In the genomic region with DNA sequence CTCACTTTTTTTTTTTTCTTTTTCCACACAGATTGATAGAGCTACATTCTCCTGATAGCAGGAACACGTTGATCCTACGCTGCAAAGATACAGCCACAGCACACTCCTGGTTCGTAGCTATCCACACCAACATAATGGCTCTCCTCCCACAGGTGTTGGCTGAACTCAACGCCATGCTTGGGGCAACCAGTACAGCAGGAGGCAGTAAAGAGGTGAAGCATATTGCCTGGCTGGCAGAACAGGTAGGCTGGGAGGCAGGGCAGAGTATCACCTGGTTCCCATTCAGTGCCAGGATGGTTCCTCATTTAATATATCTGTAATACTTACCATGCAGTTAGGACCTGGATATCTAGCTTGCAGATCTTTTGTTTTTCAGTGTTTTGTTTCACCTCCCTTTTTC, we compare ENCODE assay signal across 1 cellular context.
TF ChIP-seq lines count a peak whose summit lies in the region.

No MANE protein-coding gene starts in this region.

TF ChIP-seq in H1, 55 proteins besides CTCF, POLR2A, EP300 and RAD21 (continued from another document):
- TF ChIP-seq RBBP5 (IDR thresholded peaks at IDR 0.05; ENCODE audit: borderline replicate concordance, low read depth, low read length) (no peak), SIRT6 (IDR thresholded peaks at IDR 0.05; ENCODE audit: low read length) (no peak), JUND (IDR thresholded peaks at IDR 0.05; ENCODE audit: low read length) (no peak), POLR2AphosphoS5 (IDR thresholded peaks at IDR 0.05; ENCODE audit: low read depth, low read length) (no peak), KDM4A (IDR thresholded peaks at IDR 0.05; ENCODE audit: low read depth, low read length, severe bottlenecking) (no peak), POU5F1 (IDR thresholded peaks at IDR 0.05; ENCODE audit: low read depth, low read length) (no peak), KDM5A (IDR thresholded peaks at IDR 0.05; ENCODE audit: low read length) (no peak), BACH1 (IDR thresholded peaks at IDR 0.05; ENCODE audit: low read length) (no peak), BRCA1 (IDR thresholded peaks at IDR 0.05; ENCODE audit: low read depth, low read length) (no peak)
- TF ChIP-seq, protein P1, sequence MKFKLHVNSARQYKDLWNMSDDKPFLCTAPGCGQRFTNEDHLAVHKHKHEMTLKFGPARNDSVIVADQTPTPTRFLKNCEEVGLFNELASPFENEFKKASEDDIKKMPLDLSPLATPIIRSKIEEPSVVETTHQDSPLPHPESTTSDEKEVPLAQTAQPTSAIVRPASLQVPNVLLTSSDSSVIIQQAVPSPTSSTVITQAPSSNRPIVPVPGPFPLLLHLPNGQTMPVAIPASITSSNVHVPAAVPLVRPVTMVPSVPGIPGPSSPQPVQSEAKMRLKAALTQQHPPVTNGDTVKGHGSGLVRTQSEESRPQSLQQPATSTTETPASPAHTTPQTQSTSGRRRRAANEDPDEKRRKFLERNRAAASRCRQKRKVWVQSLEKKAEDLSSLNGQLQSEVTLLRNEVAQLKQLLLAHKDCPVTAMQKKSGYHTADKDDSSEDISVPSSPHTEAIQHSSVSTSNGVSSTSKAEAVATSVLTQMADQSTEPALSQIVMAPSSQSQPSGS (IDR thresholded peaks at IDR 0.05; ENCODE audit: low read length) = no peak
TF ChIP-seq in H1: peak in this region for 0.
